16 cellular contexts compared by ENCODE assay signal in the genomic region with DNA sequence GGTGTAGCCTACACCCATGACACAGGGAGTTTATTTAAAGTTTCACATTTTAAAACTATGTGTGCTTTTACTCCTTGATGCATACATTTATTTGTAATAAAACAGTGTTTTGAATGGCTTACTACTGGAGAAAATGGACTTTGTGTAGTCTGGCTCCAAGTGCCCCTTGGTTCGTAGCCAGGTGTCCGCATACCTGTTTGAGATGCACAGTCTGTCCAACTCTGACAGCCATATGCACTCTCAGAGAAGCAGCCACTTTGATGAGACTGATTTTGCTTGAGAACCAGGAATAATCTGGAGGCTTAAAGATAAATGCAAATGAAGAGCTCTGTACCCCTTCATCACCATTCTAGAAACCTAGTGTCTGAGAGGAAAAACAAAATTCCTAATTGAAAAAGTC. TPM values are rescaled to one million over a fixed set of nuclear protein-coding genes. Genes with fewer than 3 reads are reported as not detected.
A peak's percentile ranks its signal among the peaks of the same experiment; 100 is the strongest.
DNase-seq lines count a peak whose midpoint lies in the region; ATAC-seq lines count a peak whose summit lies in the region.
"Had no signal": no experiment of that assay in that cellular context is flagged by ENCODE, and none has a peak within 500 bp of the region (broad histone marks: within the 10 kb centered on the region; RNA-seq: fewer than 3 reads in every experiment).

No MANE protein-coding gene starts in this region.

- in situ Hi-C loops in G401 (cut with HindIII; ENCODE audit: low sequenced_read_pairs), result no loop called here

- DNase-seq in G401 (ENCODE audit: low spot score), result peak; percentile 72
- DNase-seq in cerebellar cortex (ENCODE audit: low spot score), result peak; percentile 67
- DNase-seq in left lobe of liver (ENCODE audit: low spot score), result no peak
- no peak for DNase-seq in NCI-H2029 (lab: John Stamatoyannopoulos, UW)
- DNase-seq in NCI-H82 (lab: John Stamatoyannopoulos, UW), result no peak
- DNase-seq: AML-193; Caco-2; Calu3; CD4-positive, alpha-beta T cell; CD8-positive, alpha-beta T cell; DMS79 treated with DMSO at 0.1 percent for 48 hours; GF-D8 had no signal

- ATAC-seq in left lobe of liver, result peak; percentile 56
- ATAC-seq in GM21717 (IDR thresholded peaks at IDR 0.05; ENCODE audit: unreplicated experiment), result no peak
- no peak for ATAC-seq in GM19023 (IDR thresholded peaks at IDR 0.05; ENCODE audit: unreplicated experiment)
- ATAC-seq: A549; CD8-positive, alpha-beta T cell had no signal

RNA-seq across cellular contexts. Expression of gene RTN1, which starts 24.0 kb away (rescaled TPM):
- not detected in 2 replicates for total RNA-seq in G401 (2014; rRNA removed; shearing (Covaris generic))
- 0.65 TPM for total RNA-seq in left lobe of liver
- total RNA-seq: B cell; Calu3; CD8-positive, alpha-beta T cell had no signal

Comparison
In these comparisons a context has a peak if more than half of its experiments do, and no peak if none do; other contexts are left out.
1. DNase-seq: peak in G401 (single experiment) and cerebellar cortex (single experiment); none in left lobe of liver (single experiment), NCI-H2029 (single experiment) and NCI-H82 (single experiment).